In the genomic region with DNA sequence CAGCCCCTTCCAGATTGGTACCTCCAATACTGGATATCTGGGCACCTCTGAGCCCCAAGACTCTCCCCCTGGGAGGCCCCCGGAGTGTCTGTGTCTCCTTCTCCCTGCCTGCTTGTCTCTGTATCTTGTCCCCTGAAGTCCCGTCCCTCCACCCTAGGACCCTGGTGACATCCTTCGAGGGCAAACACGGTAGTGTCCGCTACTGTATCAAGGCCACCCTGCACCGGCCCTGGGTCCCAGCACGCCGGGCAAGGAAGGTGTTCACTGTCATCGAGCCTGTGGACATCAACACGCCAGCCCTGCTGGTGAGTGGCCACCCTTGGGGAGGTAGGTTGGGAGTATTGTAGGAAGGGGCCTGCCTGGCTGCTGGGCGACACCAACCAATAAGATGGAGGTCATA, we compare ENCODE assay signal across 11 cellular contexts. TPM values are rescaled to one million over a fixed set of nuclear protein-coding genes. Genes with fewer than 3 reads are reported as not detected.
DNase-seq lines count a peak whose midpoint lies in the region; ATAC-seq and TF ChIP-seq lines count a peak whose summit lies in the region.
"Had no signal": no experiment of that assay in that cellular context is flagged by ENCODE, and none has a peak within 500 bp of the region (broad histone marks: within the 10 kb centered on the region; RNA-seq: fewer than 3 reads in every experiment).

No MANE protein-coding gene starts in this region.

- DNase-seq in left ventricle myocardium superior, result peak; percentile 31
- no peak for DNase-seq in cardiac septum (ENCODE audit: low spot score)
- no peak for DNase-seq in colonic mucosa
- no peak for DNase-seq in natural killer cell
- DNase-seq in uterus, result no peak
- no peak for DNase-seq in D341Med (ENCODE audit: low spot score)
- DNase-seq in NCI-H2029 treated with DMSO at 0.1 percent for 48 hours (lab: John Stamatoyannopoulos, UW), result no peak
- DNase-seq: foreskin keratinocyte, NCI-H1048, trophoblast cell had no signal

- peak overlapping the region; percentile 39 for H3K4me3 ChIP-seq in colonic mucosa
- peak overlapping the region; percentile 43 to 51 for H3K4me3 ChIP-seq in uterus

- H3K4me1 Mint-ChIP-seq in natural killer cell, result peaks cover 16 to 27% of the 10 kb centered on the region in 2 donors

- peaks cover 7% of the 10 kb centered on the region for H3K36me3 Mint-ChIP-seq in natural killer cell

- no peak for TF ChIP-seq POLR2A in uterus (IDR thresholded peaks at IDR 0.05)

- no peaks in the 10 kb centered on the region for H3K9me3 ChIP-seq in colonic mucosa
- H3K9me3 ChIP-seq in uterus, result no peaks in the 10 kb centered on the region

- TF ChIP-seq CTCF in colonic mucosa (IDR thresholded peaks at IDR 0.05) (no peak), natural killer cell (IDR thresholded peaks at IDR 0.05) (no peak), uterus (IDR thresholded peaks at IDR 0.05) (no peak)

- no peaks in the 10 kb centered on the region for H3K27me3 Mint-ChIP-seq in natural killer cell (ENCODE audit: low read depth in 2 of 2)

- H3K27me3 ChIP-seq in colonic mucosa (no peaks in the 10 kb centered on the region), uterus (no peaks in the 10 kb centered on the region)
- H3K27me3 ChIP-seq: foreskin keratinocyte had no signal

- H3K4me3 Mint-ChIP-seq in natural killer cell, result peak overlapping the region; percentile 85

- no peaks in the 10 kb centered on the region for H3K9me3 Mint-ChIP-seq in natural killer cell

- H3K4me1 ChIP-seq in colonic mucosa (peaks cover 3% of the 10 kb centered on the region), uterus (peaks cover 0 to 5% of the 10 kb centered on the region in 2 donors)
- H3K4me1 ChIP-seq: foreskin keratinocyte had no signal

- intact Hi-C loops in left ventricle myocardium superior (cut with micrococcal nuclease), result no loop called here
- intact Hi-C loops in cardiac septum (cut with DNase I), result no loop called here
- intact Hi-C loops in colonic mucosa (cut with DNase I), result no loop called here
- intact Hi-C loops in natural killer cell (cut with micrococcal nuclease), result loop anchor here (5.0 kb wide), 1 partner anchor 163 kb away; the partner anchor contains the start of gene IFI30
- intact Hi-C loops in uterus (cut with DNase I; ENCODE audit: low total_unique reads), result loop anchor here (5.0 kb wide), 1 partner anchor 48 kb away; no protein-coding TSS in a partner anchor

- peak overlapping the region; percentile 94 to 95 for H3K27ac Mint-ChIP-seq in natural killer cell

- peaks cover 9% of the 10 kb centered on the region for H3K36me3 ChIP-seq in colonic mucosa
- H3K36me3 ChIP-seq in uterus, result no peaks in the 10 kb centered on the region

- ATAC-seq in left ventricle myocardium superior (no peak), natural killer cell (no peak), HG02973 (IDR thresholded peaks at IDR 0.05; ENCODE audit: unreplicated experiment) (no peak)
- ATAC-seq: foreskin keratinocyte had no signal

- peak overlapping the region; percentile 74 for H3K27ac ChIP-seq in colonic mucosa
- peak overlapping the region; percentile 80 to 81 for H3K27ac ChIP-seq in uterus
- H3K27ac ChIP-seq: foreskin keratinocyte had no signal

- peak overlapping the region; percentile 40 to 74 for H3K9ac ChIP-seq in colonic mucosa (ENCODE audit: low read depth in 2 of 2, low read length in 2 of 2)

RNA-seq across cellular contexts. Expression of gene ARRDC2, which starts 0.8 kb away (rescaled TPM):
- total RNA-seq in left ventricle myocardium superior, result 17.9 TPM
- 9.2 TPM for total RNA-seq in cardiac septum
- 10 to 100 TPM; 15.8 to 16.4 TPM for total RNA-seq in colonic mucosa
- total RNA-seq in natural killer cell, result 100 to 1,000 TPM; 110 to 131 (median 121) TPM
- total RNA-seq in uterus, result 10 to 100 TPM; 18.7 to 77.9 (median 43.1) TPM

RNA-seq across cellular contexts. Expression of gene KCNN1, which starts 41.9 kb away (rescaled TPM):
- not detected for total RNA-seq in left ventricle myocardium superior
- 0.19 TPM for total RNA-seq in cardiac septum
- not detected for total RNA-seq in colonic mucosa
- total RNA-seq in natural killer cell, result not detected
- total RNA-seq in uterus, result 1 to 10 TPM in 1 of 4 donors, not detected in 3; 1.9 TPM
- total RNA-seq: foreskin keratinocyte had no signal

Comparison
In these comparisons a context has a peak if more than half of its experiments do, and no peak if none do; other contexts are left out.
1. intact Hi-C loops: an anchor here in natural killer cell (5.0 kb wide) and uterus (5.0 kb wide); none called in left ventricle myocardium superior, cardiac septum and colonic mucosa.